Comparison of ENCODE assay signal across 26 cellular contexts in genomic region chr12:76895796-76896195, GRCh38.
"Had no signal": no experiment of that assay in that cellular context is flagged by ENCODE, and none has a peak within 500 bp of the region (broad histone marks: within the 10 kb centered on the region; RNA-seq: fewer than 3 reads in every experiment).

No MANE protein-coding gene starts in this region.

- H3K9me3 ChIP-seq: body of pancreas, vagina had no signal

- H3K4me1 ChIP-seq: body of pancreas, spleen, vagina had no signal

- FAIRE-seq: endothelial cell of umbilical vein had no signal

- H3K4me3 ChIP-seq: body of pancreas, cardiac muscle cell, heart right ventricle, left ventricle myocardium inferior, lung, neural progenitor cell, spleen, vagina had no signal

- H3K9ac ChIP-seq: neural progenitor cell had no signal

- H3K4me2 ChIP-seq: neural progenitor cell had no signal

- H2AFZ ChIP-seq: neural progenitor cell had no signal

- H3K27ac ChIP-seq: body of pancreas, cardiac muscle cell, heart right ventricle, left ventricle myocardium inferior, neural progenitor cell, spleen, vagina had no signal

- H3K27me3 ChIP-seq: body of pancreas, cardiac muscle cell, heart right ventricle, neural progenitor cell, vagina had no signal

- H3K36me3 ChIP-seq: cardiac muscle cell, heart right ventricle, left ventricle myocardium inferior, neural progenitor cell, spleen, vagina had no signal

- ATAC-seq: body of pancreas; effector memory CD8-positive, alpha-beta T cell; heart right ventricle; natural killer cell had no signal

- DNase-seq: activated CD4-positive, alpha-beta memory T cell treated with anti-CD3 and anti-CD28 coated beads, Interleukin-2, amount 10 ng/mL, durations not matched to agents 7 days and 5 days; activated CD4-positive, alpha-beta T cell treated with anti-CD3 and anti-CD28 coated beads for 1 hour; activated CD4-positive, alpha-beta T cell treated with anti-CD3 and anti-CD28 coated beads, Interleukin-2, amount 10 ng/mL, durations not matched to agents 7 days and 5 days; activated CD8-positive, alpha-beta memory T cell treated with anti-CD3 and anti-CD28 coated beads, Interleukin-2, amount 50 U/mL, for 48 hours; activated gamma-delta T cell; activated naive CD4-positive, alpha-beta T cell treated with anti-CD3 and anti-CD28 coated beads, Interleukin-2, amount 10 ng/mL, durations not matched to agents 7 days and 5 days; activated T-cell treated with anti-CD3 and anti-CD28 coated beads, Interleukin-2, amount 50 U/mL, for 24 hours; body of pancreas; cerebellar nuclear complex; cortex of kidney; effector memory CD8-positive, alpha-beta T cell; foreskin fibroblast; heart right ventricle; left ventricle myocardium inferior; mesendoderm; natural killer cell; posterior cingulate gyrus; right cardiac atrium; spleen; substantia nigra; T-helper 2 cell had no signal
